Comparison of ENCODE assay signal across 1 cellular context in genomic region chr5:132651838-132652476, GRCh38.
TF ChIP-seq lines count a peak whose summit lies in the region.

No MANE protein-coding gene starts in this region.

TF ChIP-seq in K562, 482 proteins besides CTCF, POLR2A, EP300 and RAD21 (continues in another document):
- TF ChIP-seq CREB5 (CRISPR knock-in tag; IDR thresholded peaks at IDR 0.05) (no peak), CREB1 (IDR thresholded peaks at IDR 0.05) (peak; percentile 81), CREB1 (CRISPR knock-in tag; IDR thresholded peaks at IDR 0.05) (no peak; the same call in 1 of the 2 replicates), SREBF2 (CRISPR knock-in tag; IDR thresholded peaks at IDR 0.05) (no peak), ELF4 (CRISPR knock-in tag; IDR thresholded peaks at IDR 0.05) (peak; percentile 62; the same call in 1 of the 2 replicates), ZNF217 (CRISPR knock-in tag; IDR thresholded peaks at IDR 0.05) (no peak), PHF8 (IDR thresholded peaks at IDR 0.05; ENCODE audit: borderline replicate concordance, low read length) (no peak), SRSF9 (IDR thresholded peaks at IDR 0.05; ENCODE audit: borderline replicate concordance, low read depth, low read length) (no peak), DPF2 (IDR thresholded peaks at IDR 0.05) (peak; percentile 97), SP1 (CRISPR knock-in tag; IDR thresholded peaks at IDR 0.05) (no peak), ZBTB1 (CRISPR knock-in tag; IDR thresholded peaks at IDR 0.05; ENCODE audit: borderline replicate concordance, low read depth) (no peak), MAZ (CRISPR knock-in tag; conservative IDR thresholded peaks at IDR 0.05 in 1 of 2, IDR thresholded peaks at IDR 0.05 in 1 of 2) (no peak), CHD7 (IDR thresholded peaks at IDR 0.05; ENCODE audit: low read depth, low read length) (no peak), ELK1 (CRISPR knock-in tag; IDR thresholded peaks at IDR 0.05) (no peak), ZNF318 (IDR thresholded peaks at IDR 0.05; ENCODE audit: borderline replicate concordance in 1 of 2, low read depth in 1 of 2) (no peak), ZNF583 (CRISPR knock-in tag; IDR thresholded peaks at IDR 0.05) (no peak), ZNF785 (CRISPR knock-in tag; IDR thresholded peaks at IDR 0.05) (no peak), ZNF143 (CRISPR knock-in tag; IDR thresholded peaks at IDR 0.05) (no peak), ZZZ3 (IDR thresholded peaks at IDR 0.05) (no peak), ZNF507 (tag; conservative IDR thresholded peaks at IDR 0.05) (no peak), ZBTB7A (IDR thresholded peaks at IDR 0.05; ENCODE audit: borderline replicate concordance, control insufficient read depth, low read depth, low read length) (no peak), ZFX (CRISPR knock-in tag; IDR thresholded peaks at IDR 0.05) (no peak; the same call in 1 of the 2 replicates), ZBTB49 (CRISPR knock-in tag; IDR thresholded peaks at IDR 0.05; ENCODE audit: borderline replicate concordance) (no peak), HDAC1 (IDR thresholded peaks at IDR 0.05) (peak; percentile 62 to 69; a peak in 2 of 4 replicates), ERF (CRISPR knock-in tag; IDR thresholded peaks at IDR 0.05) (no peak), POLR2AphosphoS2 (IDR thresholded peaks at IDR 0.05; ENCODE audit: low read length) (no peak), THRAP3 (IDR thresholded peaks at IDR 0.05; ENCODE audit: borderline replicate concordance) (no peak), HLTF (IDR thresholded peaks at IDR 0.05) (no peak), CEBPG (CRISPR knock-in tag; IDR thresholded peaks at IDR 0.05) (no peak), CEBPG (tag; conservative IDR thresholded peaks at IDR 0.05 in 1 of 2, IDR thresholded peaks at IDR 0.05 in 1 of 2) (no peak), CEBPB (tag; IDR thresholded peaks at IDR 0.05) (peak; percentile 82), RNF219 (CRISPR knock-in tag; IDR thresholded peaks at IDR 0.05) (no peak)
